Comparison of ENCODE assay signal across 13 cellular contexts in the genomic region with DNA sequence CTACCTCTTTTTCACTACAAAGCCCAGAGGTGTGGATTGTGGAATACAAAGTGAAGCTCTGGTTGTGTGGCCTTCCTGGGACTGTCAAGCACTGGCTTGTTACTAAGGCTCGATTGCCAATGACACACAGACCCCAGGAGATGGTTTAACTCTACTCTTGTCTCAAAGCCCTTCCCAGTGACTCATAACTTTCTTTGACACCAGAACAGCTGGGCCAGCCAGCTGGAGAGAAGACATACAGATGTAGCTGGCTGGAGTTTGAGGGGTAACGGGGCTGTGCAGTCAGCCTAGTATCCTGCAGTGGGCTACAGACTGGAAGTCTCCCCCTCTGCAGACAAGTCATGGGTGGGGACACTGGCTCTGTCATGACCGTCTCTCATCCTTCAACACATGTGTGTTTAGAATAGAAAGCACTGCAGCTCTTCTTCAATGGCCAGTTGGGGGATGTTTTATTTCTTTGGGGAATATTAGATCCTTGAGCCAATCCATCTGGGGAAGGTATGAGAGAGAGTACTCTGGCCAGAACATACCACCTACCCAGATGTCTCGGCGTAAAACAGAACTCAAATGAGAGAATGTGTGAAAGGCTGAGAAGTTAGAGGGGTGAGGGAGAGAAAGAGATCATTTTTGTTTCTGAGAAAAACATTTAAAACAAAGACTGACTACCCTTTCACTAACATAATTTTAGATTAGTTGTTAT. TPM values are rescaled to one million over a fixed set of nuclear protein-coding genes. Genes with fewer than 3 reads are reported as not detected.
DNase-seq lines count a peak whose midpoint lies in the region; ATAC-seq lines count a peak whose summit lies in the region.
"Had no signal": no experiment of that assay in that cellular context is flagged by ENCODE, and none has a peak within 500 bp of the region (broad histone marks: within the 10 kb centered on the region; RNA-seq: fewer than 3 reads in every experiment).

No MANE protein-coding gene starts in this region.

- DNase-seq in RPMI7951 (ENCODE audit: low read depth) (peak; percentile 16), myocyte (ENCODE audit: low read depth) (peak; percentile 10), ureter (ENCODE audit: low spot score) (no peak), GDM1 (lab: John Stamatoyannopoulos, UW) (no peak), SW480 (ENCODE audit: low spot score) (no peak), HuH-7.5 (ENCODE audit: low spot score) (no peak)
- DNase-seq: body of pancreas, COR-L47, IMR-90, NCI-H2081 treated with DMSO at 0.1 percent for 48 hours, PC-9 had no signal

- ATAC-seq in GM18858 (IDR thresholded peaks at IDR 0.05; ENCODE audit: unreplicated experiment) (peak; percentile 59), HG02610 (IDR thresholded peaks at IDR 0.05; ENCODE audit: unreplicated experiment) (peak; percentile 79)
- ATAC-seq: body of pancreas had no signal

RNA-seq across cellular contexts. Expression of a gene that starts 53.3 kb away (rescaled TPM):
- 0.12 and 0.39 TPM in 2 replicates for total RNA-seq in RPMI7951 (2014; rRNA removed; shearing (Covaris generic))
- total RNA-seq in myocyte (0.27 and 0.99 TPM in 2 replicates), ureter (37.8 TPM)
- polyA plus RNA-seq in myocyte (2012) = 1.9 TPM
- total RNA-seq: PC-9 had no signal

Comparison
In these comparisons a context has a peak if more than half of its experiments do, and no peak if none do; other contexts are left out.
1. DNase-seq: peak in RPMI7951 (single experiment) and myocyte (single experiment); none in ureter (single experiment), GDM1 (single experiment), SW480 (single experiment) and HuH-7.5 (single experiment).
2. RNA of a gene that starts 53.3 kb away (total RNA-seq): 37.8 TPM in ureter (single experiment); 0.27 to 0.99 TPM in myocyte and 0.12 to 0.39 TPM in RPMI7951; every median in the first group is over 10 times any median in the second.